32 cellular contexts compared by ENCODE assay signal in the genomic region with DNA sequence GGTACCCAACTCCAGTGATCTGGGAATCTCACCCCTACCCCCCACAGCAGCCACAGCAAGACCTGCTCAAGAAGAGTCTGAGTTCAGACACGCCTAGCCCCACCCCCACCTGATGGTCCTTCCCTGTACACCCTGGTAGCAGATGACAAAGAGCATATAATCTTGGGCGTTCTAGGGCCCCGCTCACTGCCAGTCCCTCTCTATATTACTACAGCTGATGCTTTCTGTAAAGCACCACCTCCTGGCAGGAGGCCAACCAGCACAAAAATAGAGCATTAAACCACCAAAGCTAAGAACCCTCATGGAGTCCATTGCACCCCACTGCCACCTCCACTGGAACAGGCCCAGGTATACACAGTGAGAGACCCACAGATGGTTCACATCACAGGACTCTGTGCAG.
"Had no signal": no experiment of that assay in that cellular context is flagged by ENCODE, and none has a peak within 500 bp of the region (broad histone marks: within the 10 kb centered on the region; RNA-seq: fewer than 3 reads in every experiment).

No MANE protein-coding gene starts in this region.

- FAIRE-seq: astrocyte, bronchial epithelial cell had no signal

- ATAC-seq: activated naive CD4-positive, alpha-beta T cell treated with anti-CD3 and anti-CD28 coated beads, Interleukin-2, amount 50 U/mL, for 72 hours; activated naive CD8-positive, alpha-beta T cell treated with anti-CD3 and anti-CD28 coated beads, Interleukin-2, amount 50 U/mL, for 24 hours; activated T-cell treated with anti-CD3 and anti-CD28 coated beads, Interleukin-2, amount 50 U/mL, for 4 hours; activated T-cell treated with anti-CD3 and anti-CD28 coated beads, Interleukin-2, amount 50 U/mL, for 72 hours; activated T-helper 17 cell treated with anti-CD3 and anti-CD28 coated beads, Interleukin-2, amount 50 U/mL, for 72 hours; body of pancreas had no signal

- DNase-seq: activated effector memory CD4-positive, alpha-beta T cell treated with anti-CD3 and anti-CD28 coated beads, Interleukin-2, amount 50 U/mL, for 16 hours; activated effector memory CD4-positive, alpha-beta T cell treated with Interleukin-2 at 50 U/mL for 16 hours; activated gamma-delta T cell; activated gamma-delta T cell treated with Interleukin-2 at 50 U/mL for 16 hours; activated naive CD4-positive, alpha-beta T cell; activated naive CD4-positive, alpha-beta T cell treated with anti-CD3 and anti-CD28 coated beads for 36 hours; activated naive CD4-positive, alpha-beta T cell treated with anti-CD3 and anti-CD28 coated beads, Interleukin-2, amount 10 ng/mL, durations not matched to agents 7 days and 5 days; activated naive CD4-positive, alpha-beta T cell treated with anti-CD3 and anti-CD28 coated beads, Interleukin-2, amount 50 U/mL, for 16 hours; activated naive CD4-positive, alpha-beta T cell treated with Interleukin-2 at 50 U/mL for 16 hours; activated naive CD8-positive, alpha-beta T cell treated with anti-CD3 and anti-CD28 coated beads for 36 hours; activated naive CD8-positive, alpha-beta T cell treated with anti-CD3 and anti-CD28 coated beads, Interleukin-2, amount 10 ng/mL, durations not matched to agents 7 days and 5 days; activated naive CD8-positive, alpha-beta T cell treated with anti-CD3 and anti-CD28 coated beads, Interleukin-2, amount 50 U/mL, for 24 hours; activated T-cell treated with anti-CD3 and anti-CD28 coated beads, Interleukin-2, amount 50 U/mL, for 24 hours; activated T-cell treated with anti-CD3 and anti-CD28 coated beads, Interleukin-2, amount 50 U/mL, for 4 hours; activated T-cell treated with anti-CD3 and anti-CD28 coated beads, Interleukin-2, amount 50 U/mL, for 48 hours; activated T-cell treated with anti-CD3 and anti-CD28 coated beads, Interleukin-2, amount 50 U/mL, for 72 hours; adrenal gland; amniotic stem cell; amygdala; anterior cingulate cortex; body of pancreas; brain microvascular endothelial cell; caudate nucleus; central memory CD4-positive, alpha-beta T cell; cerebellar nuclear complex had no signal

- H3K9me3 ChIP-seq: adrenal gland, ascending aorta, body of pancreas, breast epithelium had no signal

- H3K4me3 ChIP-seq: adrenal gland, ascending aorta, body of pancreas, breast epithelium, cardiac muscle cell had no signal

- H3K27ac ChIP-seq: adrenal gland, ascending aorta, body of pancreas, brain microvascular endothelial cell, breast epithelium, cardiac muscle cell had no signal

- H3K4me1 ChIP-seq: adrenal gland, ascending aorta, body of pancreas, breast epithelium had no signal

- H3K36me3 ChIP-seq: adrenal gland, ascending aorta, brain microvascular endothelial cell, breast epithelium, cardiac muscle cell had no signal

- H3K27me3 ChIP-seq: adrenal gland, ascending aorta, body of pancreas, brain microvascular endothelial cell, breast epithelium, cardiac muscle cell had no signal
